In the genomic region with DNA sequence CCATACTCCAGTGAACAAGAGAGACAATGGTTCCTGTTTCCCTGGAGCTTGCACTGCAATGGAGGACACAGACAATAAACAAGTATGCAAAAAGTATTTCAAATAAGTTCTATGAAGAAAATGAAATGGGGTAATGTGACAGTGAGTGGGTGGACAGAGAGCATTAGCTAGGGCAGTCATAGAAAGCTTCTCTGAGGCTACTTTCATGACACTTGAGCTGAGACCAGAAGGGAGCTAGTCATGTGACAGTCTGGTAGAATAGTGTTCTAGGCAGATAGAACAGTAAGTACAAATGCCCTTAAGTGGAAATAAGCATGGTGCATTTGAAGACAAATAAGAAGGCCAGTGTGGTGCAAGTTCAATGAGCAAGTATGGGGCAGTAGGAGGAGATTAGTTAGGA, we compare ENCODE assay signal across 17 cellular contexts.
DNase-seq lines count a peak whose midpoint lies in the region; ATAC-seq and TF ChIP-seq lines count a peak whose summit lies in the region.
"Had no signal": no experiment of that assay in that cellular context is flagged by ENCODE, and none has a peak within 500 bp of the region (broad histone marks: within the 10 kb centered on the region; RNA-seq: fewer than 3 reads in every experiment).

No MANE protein-coding gene starts in this region.

- H3K27me3 Mint-ChIP-seq in natural killer cell treated with Interleukin-12 subunit alpha and Interleukin-12 subunit beta and Interleukin-15 and Interleukin-18, amount 100 ng/mL, for 72 hours, result peaks cover 0 to 10% of the 10 kb centered on the region in 2 donors
- peaks cover 0 to 2% of the 10 kb centered on the region in 2 donors for H3K27me3 Mint-ChIP-seq in natural killer cell (ENCODE audit: low read depth in 2 of 2)
- H3K27me3 Mint-ChIP-seq in central memory CD8-positive, alpha-beta T cell, result no peaks in the 10 kb centered on the region
- H3K27me3 Mint-ChIP-seq: CD4-positive, CD25-positive, alpha-beta regulatory T cell had no signal

- no peak for ATAC-seq in natural killer cell treated with Interleukin-12 subunit alpha and Interleukin-12 subunit beta and Interleukin-15 and Interleukin-18, amount 100 ng/mL, for 72 hours
- ATAC-seq in natural killer cell (no peak), HG03342 (IDR thresholded peaks at IDR 0.05; ENCODE audit: unreplicated experiment) (no peak), HG02870 (IDR thresholded peaks at IDR 0.05; ENCODE audit: unreplicated experiment) (no peak), GM18907 (IDR thresholded peaks at IDR 0.05; ENCODE audit: unreplicated experiment) (no peak)
- ATAC-seq in central memory CD8-positive, alpha-beta T cell (replicated peaks; ENCODE audit: extremely low read depth, poor library complexity, severe bottlenecking), result no peak
- ATAC-seq: K562 had no signal

- no peak for DNase-seq in natural killer cell treated with Interleukin-12 subunit alpha and Interleukin-12 subunit beta and Interleukin-15 and Interleukin-18, amount 100 ng/mL, for 72 hours (ENCODE audit: low spot score)
- no peak for DNase-seq in natural killer cell
- DNase-seq in central memory CD8-positive, alpha-beta T cell (ENCODE audit: low spot score in 2 of 2), result no peak
- DNase-seq in transverse colon, result no peak
- DNase-seq: AML-193, GF-D8, H7, NCI-H1048, NCI-H748 treated with DMSO at 0.1 percent for 48 hours, PC-9 had no signal

- no peak for TF ChIP-seq EP300 in transverse colon (IDR thresholded peaks at IDR 0.05; ENCODE audit: low read depth)

- no peaks in the 10 kb centered on the region for H3K4me1 ChIP-seq in transverse colon

- H3K9me3 ChIP-seq in KOPT-K1 (ENCODE audit: insufficient read depth, low read length, poor library complexity, severe bottlenecking) (no peaks in the 10 kb centered on the region), transverse colon (no peaks in the 10 kb centered on the region)

- no peak for TF ChIP-seq CTCF in natural killer cell (IDR thresholded peaks at IDR 0.05)
- TF ChIP-seq CTCF in transverse colon (IDR thresholded peaks at IDR 0.05), result no peak

- peak overlapping the region; percentile 53 for H3K4me3 Mint-ChIP-seq in natural killer cell treated with Interleukin-12 subunit alpha and Interleukin-12 subunit beta and Interleukin-15 and Interleukin-18, amount 100 ng/mL, for 72 hours
- H3K4me3 Mint-ChIP-seq in natural killer cell, result no peak overlapping the region
- H3K4me3 Mint-ChIP-seq in central memory CD8-positive, alpha-beta T cell, result no peak overlapping the region

- H3K27me3 ChIP-seq in transverse colon, result no peaks in the 10 kb centered on the region

- H3K36me3 Mint-ChIP-seq in natural killer cell treated with Interleukin-12 subunit alpha and Interleukin-12 subunit beta and Interleukin-15 and Interleukin-18, amount 100 ng/mL, for 72 hours, result no peaks in the 10 kb centered on the region
- H3K36me3 Mint-ChIP-seq in natural killer cell, result no peaks in the 10 kb centered on the region
- peaks cover 4% of the 10 kb centered on the region for H3K36me3 Mint-ChIP-seq in central memory CD8-positive, alpha-beta T cell (ENCODE audit: insufficient read depth)
- H3K36me3 Mint-ChIP-seq: CD4-positive, CD25-positive, alpha-beta regulatory T cell had no signal

- TF ChIP-seq POLR2A in transverse colon (IDR thresholded peaks at IDR 0.05), result no peak

- no peaks in the 10 kb centered on the region for H3K36me3 ChIP-seq in KOPT-K1 (ENCODE audit: insufficient read depth, low read length)
- no peaks in the 10 kb centered on the region for H3K36me3 ChIP-seq in transverse colon

- H3K27ac ChIP-seq in KOPT-K1 (ENCODE audit: low read depth, low read length, poor library complexity, severe bottlenecking) (peak overlapping the region; percentile 84), transverse colon (no peak overlapping the region)
- H3K27ac ChIP-seq: HL-60, PC-9 had no signal

- no peaks in the 10 kb centered on the region for H3K9me3 Mint-ChIP-seq in natural killer cell treated with Interleukin-12 subunit alpha and Interleukin-12 subunit beta and Interleukin-15 and Interleukin-18, amount 100 ng/mL, for 72 hours
- H3K9me3 Mint-ChIP-seq in natural killer cell, result no peaks in the 10 kb centered on the region
- H3K9me3 Mint-ChIP-seq in central memory CD8-positive, alpha-beta T cell, result no peaks in the 10 kb centered on the region

- intact Hi-C loops in natural killer cell (cut with micrococcal nuclease), result no loop called here
- intact Hi-C loops in transverse colon (cut with DNase I; ENCODE audit: low total_unique reads), result no loop called here

- H3K27ac Mint-ChIP-seq in natural killer cell treated with Interleukin-12 subunit alpha and Interleukin-12 subunit beta and Interleukin-15 and Interleukin-18, amount 100 ng/mL, for 72 hours, result peak overlapping the region in 1 of 2 donors; percentile 79
- no peak overlapping the region for H3K27ac Mint-ChIP-seq in natural killer cell
- H3K27ac Mint-ChIP-seq in central memory CD8-positive, alpha-beta T cell (ENCODE audit: low read depth), result peak overlapping the region; percentile 78

- no peak overlapping the region for H3K4me3 ChIP-seq in transverse colon
- H3K4me3 ChIP-seq: K562, PC-9 had no signal

- in situ Hi-C loops in transverse colon (cut with MboI; ENCODE audit: low pct_ligation_motif_present in 1 of 4, low pct_unique_long_range_greater_than_20kb in 1 of 4, low sequenced_read_pairs in 3 of 4), result no loop called here

- peaks cover 5 to 32% of the 10 kb centered on the region in 2 donors for H3K4me1 Mint-ChIP-seq in natural killer cell treated with Interleukin-12 subunit alpha and Interleukin-12 subunit beta and Interleukin-15 and Interleukin-18, amount 100 ng/mL, for 72 hours (ENCODE audit: low read depth in 2 of 2)
- H3K4me1 Mint-ChIP-seq in natural killer cell, result peaks cover 0 to 4% of the 10 kb centered on the region in 2 donors
- peaks cover 19% of the 10 kb centered on the region for H3K4me1 Mint-ChIP-seq in central memory CD8-positive, alpha-beta T cell
